1 cellular context compared by ENCODE assay signal in the genomic region with DNA sequence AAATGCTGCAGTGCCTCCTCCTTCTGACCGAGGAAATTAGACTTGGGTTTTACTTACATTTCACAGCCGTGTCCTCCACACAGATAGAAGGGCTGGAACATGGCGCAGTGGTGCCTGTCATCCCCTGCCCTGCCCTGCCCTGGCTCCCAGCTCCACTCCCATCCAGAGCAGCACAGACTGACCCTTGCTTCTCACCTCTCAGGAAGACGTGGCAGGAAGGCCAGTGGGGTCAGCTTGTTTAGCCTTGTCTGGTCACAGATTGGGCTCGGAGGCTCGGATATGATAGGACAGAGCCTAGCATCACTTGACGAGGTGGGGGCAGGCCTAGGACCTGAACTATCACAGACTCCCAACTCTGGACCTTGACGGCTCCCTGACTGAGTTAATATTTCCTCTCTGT.
TF ChIP-seq lines count a peak whose summit lies in the region.

No MANE protein-coding gene starts in this region.

TF ChIP-seq in IMR-90, 13 proteins besides CTCF, POLR2A, EP300 and RAD21:
- TF ChIP-seq, protein P1, sequence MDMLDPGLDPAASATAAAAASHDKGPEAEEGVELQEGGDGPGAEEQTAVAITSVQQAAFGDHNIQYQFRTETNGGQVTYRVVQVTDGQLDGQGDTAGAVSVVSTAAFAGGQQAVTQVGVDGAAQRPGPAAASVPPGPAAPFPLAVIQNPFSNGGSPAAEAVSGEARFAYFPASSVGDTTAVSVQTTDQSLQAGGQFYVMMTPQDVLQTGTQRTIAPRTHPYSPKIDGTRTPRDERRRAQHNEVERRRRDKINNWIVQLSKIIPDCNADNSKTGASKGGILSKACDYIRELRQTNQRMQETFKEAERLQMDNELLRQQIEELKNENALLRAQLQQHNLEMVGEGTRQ (IDR thresholded peaks at IDR 0.05; ENCODE audit: low read depth, low read length) = no peak
- TF ChIP-seq RFX5 (IDR thresholded peaks at IDR 0.05; ENCODE audit: low read depth, low read length) = no peak
- TF ChIP-seq SMC3 (IDR thresholded peaks at IDR 0.05; ENCODE audit: low read depth, low read length) = no peak
- no peak for TF ChIP-seq CEBPB (IDR thresholded peaks at IDR 0.05; ENCODE audit: low read depth, low read length)
- TF ChIP-seq NFE2L2 (IDR thresholded peaks at IDR 0.05; ENCODE audit: low read depth, low read length) = no peak
- TF ChIP-seq MAFK (IDR thresholded peaks at IDR 0.05; ENCODE audit: low read depth, low read length) = no peak
- TF ChIP-seq, protein P2, sequence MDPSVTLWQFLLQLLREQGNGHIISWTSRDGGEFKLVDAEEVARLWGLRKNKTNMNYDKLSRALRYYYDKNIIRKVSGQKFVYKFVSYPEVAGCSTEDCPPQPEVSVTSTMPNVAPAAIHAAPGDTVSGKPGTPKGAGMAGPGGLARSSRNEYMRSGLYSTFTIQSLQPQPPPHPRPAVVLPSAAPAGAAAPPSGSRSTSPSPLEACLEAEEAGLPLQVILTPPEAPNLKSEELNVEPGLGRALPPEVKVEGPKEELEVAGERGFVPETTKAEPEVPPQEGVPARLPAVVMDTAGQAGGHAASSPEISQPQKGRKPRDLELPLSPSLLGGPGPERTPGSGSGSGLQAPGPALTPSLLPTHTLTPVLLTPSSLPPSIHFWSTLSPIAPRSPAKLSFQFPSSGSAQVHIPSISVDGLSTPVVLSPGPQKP (IDR thresholded peaks at IDR 0.05; ENCODE audit: borderline replicate concordance, low read depth, low read length) = no peak
- TF ChIP-seq MXI1 (IDR thresholded peaks at IDR 0.05; ENCODE audit: borderline replicate concordance, low read depth, low read length) = no peak
- TF ChIP-seq CHD1 (IDR thresholded peaks at IDR 0.05; ENCODE audit: low read depth, low read length) = no peak
- TF ChIP-seq BHLHE40 (IDR thresholded peaks at IDR 0.05; ENCODE audit: low read depth, low read length) = no peak
- TF ChIP-seq RCOR1 (IDR thresholded peaks at IDR 0.05; ENCODE audit: insufficient replicate concordance, low read length) = no peak
- no peak for TF ChIP-seq FOS (IDR thresholded peaks at IDR 0.05; ENCODE audit: low read depth, low read length)
- no peak for TF ChIP-seq MAZ (IDR thresholded peaks at IDR 0.05; ENCODE audit: borderline replicate concordance, low read depth, low read length)
